In genomic region chr4:78031457-78031856, GRCh38 we compare ENCODE assay signal across 17 cellular contexts. TPM values are rescaled to one million over a fixed set of nuclear protein-coding genes. Genes with fewer than 3 reads are reported as not detected.
"Had no signal": no experiment of that assay in that cellular context is flagged by ENCODE, and none has a peak within 500 bp of the region (broad histone marks: within the 10 kb centered on the region; RNA-seq: fewer than 3 reads in every experiment).

No MANE protein-coding gene starts in this region.

- H3K4me3 ChIP-seq: dorsolateral prefrontal cortex, heart left ventricle, psoas muscle, sigmoid colon, skin epidermis, stomach, thoracic aorta, transverse colon had no signal

- DNase-seq: cortex of kidney; dorsolateral prefrontal cortex; effector CD8-positive, alpha-beta T cell; heart left ventricle; hippocampal formation; kidney glomerular epithelial cell; naive thymus-derived CD4-positive, alpha-beta T cell; psoas muscle; retina; sigmoid colon; stimulated activated naive CD4-positive, alpha-beta T cell; stomach; substantia nigra; transverse colon had no signal

- H3K4me1 ChIP-seq: heart left ventricle, psoas muscle, sigmoid colon, stomach, transverse colon had no signal

- H3K27me3 ChIP-seq: heart left ventricle, neutrophil, sigmoid colon, transverse colon had no signal

- H3K36me3 ChIP-seq: heart left ventricle, neutrophil, sigmoid colon, stomach, thoracic aorta, transverse colon had no signal

- ATAC-seq: heart left ventricle; naive thymus-derived CD4-positive, alpha-beta T cell; psoas muscle had no signal

- H3K9me3 ChIP-seq: heart left ventricle, neutrophil, psoas muscle, sigmoid colon, stomach, thoracic aorta, transverse colon had no signal

RNA-seq across cellular contexts. Expression of gene FRAS1, which starts 25.7 kb away (rescaled TPM):
- polyA plus RNA-seq: naive thymus-derived CD4-positive, alpha-beta T cell had no signal
